9 cellular contexts compared by ENCODE assay signal in genomic region chr15:51874751-51875644, GRCh38. TPM values are rescaled to one million over a fixed set of nuclear protein-coding genes. Genes with fewer than 3 reads are reported as not detected.
A peak's percentile ranks its signal among the peaks of the same experiment; 100 is the strongest.
DNase-seq lines count a peak whose midpoint lies in the region; ATAC-seq and TF ChIP-seq lines count a peak whose summit lies in the region.
"Had no signal": no experiment of that assay in that cellular context is flagged by ENCODE, and none has a peak within 500 bp of the region (broad histone marks: within the 10 kb centered on the region; RNA-seq: fewer than 3 reads in every experiment).

No MANE protein-coding gene starts in this region.

- peaks cover 78% of the 10 kb centered on the region for H3K79me2 ChIP-seq in HCT116 (ENCODE audit: insufficient read depth, low read length)
- H3K79me2 ChIP-seq in smooth muscle cell (ENCODE audit: low read depth) = peaks cover 28% of the 10 kb centered on the region

- H3K4me1 ChIP-seq in HCT116 (ENCODE audit: control insufficient read depth in 1 of 2, insufficient read depth in 2 of 2, low read length in 2 of 2) (peaks cover 69 to 72% of the 10 kb centered on the region in 2 experiments), heart right ventricle (peaks cover 0 to 48% (median 28%) of the 10 kb centered on the region in 9 donors), smooth muscle cell (ENCODE audit: low read depth) (peaks cover 19% of the 10 kb centered on the region)

- H3K27ac Mint-ChIP-seq in WTC11 = peak overlapping the region; percentile 72
- no peak overlapping the region for H3K27ac Mint-ChIP-seq in natural killer cell
- H3K27ac Mint-ChIP-seq: T-helper 1 cell treated with Interleukin-12 subunit alpha and Interleukin-12 subunit beta and Interleukin-4 antibody, amounts not matched to agents 30 μg/mL and 1 μg/mL, for 36 hours had no signal

- TF ChIP-seq POLR2A in HCT116 (IDR thresholded peaks at IDR 0.05; ENCODE audit: borderline replicate concordance, extremely low read depth, insufficient read depth, insufficient read length) = no peak

- peak; percentile 88 for ATAC-seq in HCT116
- ATAC-seq in WTC11 = peak; percentile 47
- ATAC-seq in heart right ventricle = peak in 7 of 8 donors; percentile 34 to 84 (median 76)
- no peak for ATAC-seq in natural killer cell

- peak; percentile 15; the same call in 1 of the 2 replicates for TF ChIP-seq RAD21 in HCT116 (IDR thresholded peaks at IDR 0.05; ENCODE audit: low read depth)

- peaks cover 31% of the 10 kb centered on the region for H3K36me3 Mint-ChIP-seq in WTC11
- peaks cover 10% of the 10 kb centered on the region for H3K36me3 Mint-ChIP-seq in natural killer cell

- H3K36me3 ChIP-seq in HCT116 (ENCODE audit: control insufficient read depth in 1 of 2, insufficient read depth in 2 of 2, low read length in 2 of 2) (peaks cover 7 to 12% of the 10 kb centered on the region in 2 experiments; a peak in 3 of 4 replicates), heart right ventricle (peaks cover 0 to 66% (median 9%) of the 10 kb centered on the region in 9 donors), smooth muscle cell (ENCODE audit: low read depth) (peaks cover 13% of the 10 kb centered on the region)

- no peaks in the 10 kb centered on the region for H3K27me3 ChIP-seq in HCT116 (ENCODE audit: insufficient read depth, low read length)
- no peaks in the 10 kb centered on the region for H3K27me3 ChIP-seq in heart right ventricle
- no peaks in the 10 kb centered on the region for H3K27me3 ChIP-seq in smooth muscle cell (ENCODE audit: low read depth)

- no peaks in the 10 kb centered on the region for H3K27me3 Mint-ChIP-seq in WTC11 (ENCODE audit: low read depth)
- no peaks in the 10 kb centered on the region for H3K27me3 Mint-ChIP-seq in natural killer cell (ENCODE audit: low read depth in 2 of 2)

- H3K4me2 ChIP-seq in HCT116 (ENCODE audit: low read length) = peak overlapping the region; percentile 69
- H3K4me2 ChIP-seq in smooth muscle cell = peak overlapping the region; percentile 53

- H3K9me3 ChIP-seq in HCT116 (ENCODE audit: control insufficient read depth in 1 of 2, insufficient read depth in 1 of 2, low read depth in 1 of 2, low read length in 2 of 2) (no peaks in the 10 kb centered on the region), heart right ventricle (peaks cover 0 to 5% (median 0%) of the 10 kb centered on the region in 11 donors), smooth muscle cell (replicated peaks; ENCODE audit: low read depth) (no peaks in the 10 kb centered on the region)

- WGBS in heart right ventricle, 2 donors = 52 to 57% methylated on average over 8 of the region's 8 CpGs
- 31% methylated on average over 8 of the region's 8 CpGs for WGBS in smooth muscle cell (ENCODE audit: low lambda C conversion rate)

- DNase-seq in HCT116 (ENCODE audit: low read depth, low spot score) = peak; percentile 89
- DNase-seq in WTC11 (ENCODE audit: low spot score) = no peak
- DNase-seq in heart right ventricle = peak in 1 of 2 donors; percentile 40
- DNase-seq in smooth muscle cell (lab: John Stamatoyannopoulos, UW; ENCODE audit: unreplicated experiment) = no peak
- DNase-seq in natural killer cell = no peak
- no peak for DNase-seq in COLO668 (lab: John Stamatoyannopoulos, UW; ENCODE audit: unreplicated experiment)
- no peak for DNase-seq in NCI-H774 (lab: John Stamatoyannopoulos, UW)
- no peak for DNase-seq in mesenteric fat pad (ENCODE audit: low spot score)

- CTCF ChIA-PET in HCT116 (lab: Charles Lee) = interaction anchor here (1.7 kb wide), 1 partner anchor 13 kb away, joined by 9 read pairs; no protein-coding TSS in a partner anchor
- CTCF ChIA-PET in WTC11 (lab: Charles Lee) = interaction anchor here (0.6 to 1.1 kb wide), 2 partner anchors 31 to 98 kb away, joined by 3 read pairs; no protein-coding TSS in a partner anchor

- no peaks in the 10 kb centered on the region for H3K9me2 ChIP-seq in HCT116 (ENCODE audit: insufficient read depth)

- H3F3A ChIP-seq in smooth muscle cell (ENCODE audit: low read depth) = peaks cover 21% of the 10 kb centered on the region

- peaks cover 9% of the 10 kb centered on the region for H3K4me1 Mint-ChIP-seq in WTC11
- H3K4me1 Mint-ChIP-seq in natural killer cell = peaks cover 14 to 24% of the 10 kb centered on the region in 2 donors

- peak overlapping the region; percentile 12 to 28; a peak in 3 of 4 replicates for H3K4me3 ChIP-seq in HCT116 (replicated peaks in 1 of 2; ENCODE audit: low read depth in 1 of 2, low read length in 2 of 2)
- no peak overlapping the region for H3K4me3 ChIP-seq in heart right ventricle
- H3K4me3 ChIP-seq in smooth muscle cell = no peak overlapping the region

- RAD21 ChIA-PET in HCT116 (lab: Charles Lee; ENCODE audit: low non-redundant PET in 1 of 2, low total read pairs in 2 of 2, uncharacterized antibody in 2 of 2, unreplicated experiment in 2 of 2) = no interaction called here

- H3K9ac ChIP-seq in HCT116 (ENCODE audit: low read length) (peak overlapping the region; percentile 65), smooth muscle cell (ENCODE audit: low read depth) (peak overlapping the region; percentile 77)

- no TSS peak for BruUV-seq in HCT116 (replicated peaks; lab: Mats Ljungman, UMichigan)

- H4K20me1 ChIP-seq in HCT116 (ENCODE audit: insufficient read depth) (no peaks in the 10 kb centered on the region), smooth muscle cell (ENCODE audit: low read depth) (peaks cover 12% of the 10 kb centered on the region)

- H2AFZ ChIP-seq in HCT116 (ENCODE audit: low read depth, low read length, poor library complexity, severe bottlenecking) (no peak overlapping the region), smooth muscle cell (ENCODE audit: low read depth) (no peak overlapping the region)

- H3K27ac ChIP-seq in HCT116 (ENCODE audit: low read depth, low read length) (peak overlapping the region; percentile 84), heart right ventricle (peak overlapping the region in 7 of 10 donors; percentile 9 to 67 (median 54)), smooth muscle cell (ENCODE audit: low read depth) (peak overlapping the region; percentile 98)

- POLR2A ChIA-PET in HCT116 (lab: Charles Lee) (no interaction called here), WTC11 (lab: Charles Lee) (interaction anchor here (0.8 kb wide), 1 partner anchor 44 kb away, joined by 5 read pairs; no protein-coding TSS in a partner anchor)

- TF ChIP-seq CTCF in HCT116 (IDR thresholded peaks at IDR 0.05 in 2 of 3, conservative IDR thresholded peaks at IDR 0.05 in 1 of 3; ENCODE audit: borderline replicate concordance in 1 of 3, insufficient read depth in 1 of 3, low read depth in 2 of 3, low read length in 2 of 3) (no peak), WTC11 (IDR thresholded peaks at IDR 0.05) (no peak), heart right ventricle (IDR thresholded peaks at IDR 0.05) (no peak), smooth muscle cell (IDR thresholded peaks at IDR 0.05; ENCODE audit: borderline replicate concordance, insufficient read depth, poor library complexity, severe bottlenecking) (no peak), natural killer cell (IDR thresholded peaks at IDR 0.05) (no peak)

- H3K4me3 Mint-ChIP-seq in WTC11 (no peak overlapping the region), natural killer cell (no peak overlapping the region)
- H3K4me3 Mint-ChIP-seq: T-helper 1 cell treated with Interleukin-12 subunit alpha and Interleukin-12 subunit beta and Interleukin-4 antibody, amounts not matched to agents 30 μg/mL and 1 μg/mL, for 36 hours had no signal

- intact Hi-C loops in HCT116 (cut with micrococcal nuclease) = loop anchor here (2.0 kb wide), 1 partner anchor 28 kb away; no protein-coding TSS in a partner anchor
- intact Hi-C loops in heart right ventricle (cut with DNase I) = loop anchor here in 3 of 10 donors (5.0 kb wide), 2 partner anchors 33 to 43 kb away; no protein-coding TSS in a partner anchor
- intact Hi-C loops in natural killer cell (cut with micrococcal nuclease) = no loop called here

- H3K9me3 Mint-ChIP-seq in WTC11 (peaks cover 7% of the 10 kb centered on the region; the same call in 1 of the 2 replicates), natural killer cell (no peaks in the 10 kb centered on the region)
- H3K9me3 Mint-ChIP-seq: T-helper 1 cell treated with Interleukin-12 subunit alpha and Interleukin-12 subunit beta and Interleukin-4 antibody, amounts not matched to agents 30 μg/mL and 1 μg/mL, for 36 hours had no signal

TF ChIP-seq in HCT116, 20 proteins besides CTCF, POLR2A, EP300 and RAD21 (continues in another document):
- peak; percentile 26; the same call in 1 of the 2 replicates for TF ChIP-seq POLR2AphosphoS5 (IDR thresholded peaks at IDR 0.05; ENCODE audit: low read depth, low read length)

TF ChIP-seq in WTC11, 78 proteins besides CTCF, POLR2A, EP300 and RAD21 (continues in another document):
- TF ChIP-seq ESRRA (CRISPR knock-in tag; IDR thresholded peaks at IDR 0.05; ENCODE audit: borderline replicate concordance) (no peak), NFE2L1 (CRISPR knock-in tag; IDR thresholded peaks at IDR 0.05) (no peak), NFATC4 (CRISPR knock-in tag; IDR thresholded peaks at IDR 0.05) (no peak), TEAD4 (CRISPR knock-in tag; IDR thresholded peaks at IDR 0.05) (no peak)
- TF ChIP-seq, protein P1, sequence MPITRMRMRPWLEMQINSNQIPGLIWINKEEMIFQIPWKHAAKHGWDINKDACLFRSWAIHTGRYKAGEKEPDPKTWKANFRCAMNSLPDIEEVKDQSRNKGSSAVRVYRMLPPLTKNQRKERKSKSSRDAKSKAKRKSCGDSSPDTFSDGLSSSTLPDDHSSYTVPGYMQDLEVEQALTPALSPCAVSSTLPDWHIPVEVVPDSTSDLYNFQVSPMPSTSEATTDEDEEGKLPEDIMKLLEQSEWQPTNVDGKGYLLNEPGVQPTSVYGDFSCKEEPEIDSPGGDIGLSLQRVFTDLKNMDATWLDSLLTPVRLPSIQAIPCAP (CRISPR knock-in tag; IDR thresholded peaks at IDR 0.05) = no peak

RNA-seq across cellular contexts. Expression of gene TMOD3, which starts 45.5 kb away (rescaled TPM):
- total RNA-seq in HCT116 (2021; ENCODE audit: unreplicated experiment) (78.8 TPM), WTC11 (2021) (37.0 to 40.6 TPM (median 38.8 TPM) in 3 replicates), heart right ventricle (10 to 100 TPM; 15.2 to 28.7 (median 18.2) TPM), smooth muscle cell (35.7 and 57.1 TPM in 2 replicates), natural killer cell (10 to 100 TPM; 56.5 to 72.3 (median 69.4) TPM), mesenteric fat pad (40.9 TPM)
- 14.4 and 16.8 TPM in 2 replicates for polyA plus RNA-seq in HCT116 (2012)
- polyA plus RNA-seq in heart right ventricle (10 to 100 TPM in 1 of 2 donors, 1 to 10 TPM in 1; 5.4 to 21.6 TPM), smooth muscle cell (18.6 and 32.0 TPM in 2 replicates)

Comparison
In these comparisons a context has a peak if more than half of its experiments do, and no peak if none do; other contexts are left out.
1. ATAC-seq: peak in HCT116 (single experiment), WTC11 (single experiment) and heart right ventricle (7 of 8); none in natural killer cell (0 of 3).
2. H3K4me3 ChIP-seq: peak in HCT116 (2 of 2); none in heart right ventricle (0 of 10) and smooth muscle cell (single experiment).
3. Of the 4 proteins assayed by ChIP-seq in both WTC11 and HCT116: peak only in WTC11: none; only in HCT116: MAX and SP1; in both: none; in neither: 2.
4. Peak in every context shown above with its lines, with median percentiles within 50 percentile points of each other: H3K27ac ChIP-seq.